17 cellular contexts compared by ENCODE assay signal in the genomic region with DNA sequence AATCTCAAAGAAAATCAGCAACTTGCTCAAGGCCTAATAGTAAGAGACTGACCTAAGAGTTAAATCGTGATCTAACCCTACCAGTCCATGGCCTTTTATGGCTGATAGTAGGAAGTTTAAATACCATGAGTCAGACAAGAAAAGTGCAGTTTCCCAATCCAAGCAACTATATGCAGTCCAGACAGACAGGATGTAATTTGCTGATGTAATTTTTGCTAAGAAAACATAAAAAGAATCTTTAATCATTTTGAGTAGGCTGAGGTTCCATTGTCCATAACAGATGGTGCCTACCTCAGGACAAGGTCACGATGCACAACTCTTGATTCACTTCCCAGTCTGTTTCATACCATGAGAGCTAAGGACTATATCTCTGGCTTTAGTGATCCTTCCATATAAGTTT.
DNase-seq lines count a peak whose midpoint lies in the region; ATAC-seq, FAIRE-seq and TF ChIP-seq lines count a peak whose summit lies in the region.
"Had no signal": no experiment of that assay in that cellular context is flagged by ENCODE, and none has a peak within 500 bp of the region (broad histone marks: within the 10 kb centered on the region; RNA-seq: fewer than 3 reads in every experiment).

No MANE protein-coding gene starts in this region.

- H4K20me1 ChIP-seq in GM23248 (ENCODE audit: insufficient read depth), result no peaks in the 10 kb centered on the region

- FAIRE-seq in GM12891 (lab: Jason Lieb, UNC), result no peak
- FAIRE-seq: GM19239, H1 had no signal

- WGBS in GM23248 (ENCODE audit: low coverage in 1 of 2, low lambda C conversion rate in 2 of 2, missing lambda C conversion rate in 2 of 2), 2 experiments, result 0 to 11% methylated on average over 2 of the region's 2 CpGs
- 45 to 67% methylated on average over 2 of the region's 2 CpGs for WGBS in tibial nerve, 2 donors

- DNase-seq in A172 (ENCODE audit: low spot score) (peak; percentile 45), GM23248 (peak; percentile 69), RWPE2 (ENCODE audit: low spot score) (no peak), fibroblast of the aortic adventitia (ENCODE audit: low read depth) (peak; percentile 82), tibial nerve (ENCODE audit: low spot score in 2 of 2) (no peak), GM12891 (ENCODE audit: insufficient read length, low spot score) (no peak), UCSD-AML1 (lab: John Stamatoyannopoulos, UW; ENCODE audit: unreplicated experiment) (no peak)
- DNase-seq: AML-193, midbrain, NCI-H2171, OCI-M1 had no signal

- H3K27me3 ChIP-seq in GM23248 (replicated peaks; ENCODE audit: insufficient read depth) (no peaks in the 10 kb centered on the region), RWPE2 (ENCODE audit: insufficient read depth, poor library complexity, severe bottlenecking) (no peaks in the 10 kb centered on the region), tibial nerve (no peaks in the 10 kb centered on the region)
- H3K27me3 ChIP-seq: vagina had no signal

- H3K79me2 ChIP-seq in GM23248 (ENCODE audit: insufficient read depth), result no peaks in the 10 kb centered on the region

- no peak overlapping the region for H3K4me2 ChIP-seq in GM23248 (ENCODE audit: unreplicated experiment)

- H3K4me3 ChIP-seq in GM23248 (no peak overlapping the region), RWPE2 (ENCODE audit: severe bottlenecking) (no peak overlapping the region), fibroblast of the aortic adventitia (ENCODE audit: low read depth, low read length) (no peak overlapping the region), tibial nerve (no peak overlapping the region)
- H3K4me3 ChIP-seq: vagina had no signal

- no peaks in the 10 kb centered on the region for H3K36me3 ChIP-seq in GM23248 (ENCODE audit: low read depth)
- H3K36me3 ChIP-seq in RWPE2 (ENCODE audit: low read depth), result no peaks in the 10 kb centered on the region
- H3K36me3 ChIP-seq in tibial nerve, result no peaks in the 10 kb centered on the region
- H3K36me3 ChIP-seq: vagina had no signal

- H3K27ac ChIP-seq in GM23248, result peak overlapping the region; percentile 52
- peak overlapping the region; percentile 85 for H3K27ac ChIP-seq in RWPE2 (ENCODE audit: poor library complexity, severe bottlenecking)
- no peak overlapping the region for H3K27ac ChIP-seq in tibial nerve
- H3K27ac ChIP-seq: HL-60, vagina had no signal

- H3F3A ChIP-seq in GM23248 (ENCODE audit: insufficient read depth), result 0 out of 2 replicates have a peak, but pooled peaks cover 3% of the 10 kb centered on the region

- H3K9me2 ChIP-seq in GM23248 (ENCODE audit: insufficient read depth), result no peaks in the 10 kb centered on the region

- in situ Hi-C loops in GM23248 (cut with MboI), result no loop called here

- TF ChIP-seq POLR2A in tibial nerve (IDR thresholded peaks at IDR 0.05) (no peak), GM12891 (IDR thresholded peaks at IDR 0.05; ENCODE audit: low read depth, low read length) (no peak)

- H3K9me3 ChIP-seq in GM23248 (ENCODE audit: low read depth) (no peaks in the 10 kb centered on the region), RWPE2 (ENCODE audit: severe bottlenecking) (no peaks in the 10 kb centered on the region), tibial nerve (no peaks in the 10 kb centered on the region)
- H3K9me3 ChIP-seq: vagina had no signal

- no peak overlapping the region for H3K9ac ChIP-seq in GM23248

- H2AFZ ChIP-seq in GM23248, result no peak overlapping the region

- peak; percentile 99 for ATAC-seq in RWPE2 (ENCODE audit: low read depth)
- ATAC-seq in GM19324 (IDR thresholded peaks at IDR 0.05; ENCODE audit: low FRiP score, unreplicated experiment), result no peak
- ATAC-seq: activated T-helper 17 cell treated with anti-CD3 and anti-CD28 coated beads, Interleukin-2, amount 50 U/mL, for 72 hours had no signal

- peaks cover 19% of the 10 kb centered on the region for H3K4me1 ChIP-seq in GM23248 (ENCODE audit: insufficient read depth)
- H3K4me1 ChIP-seq in RWPE2 (ENCODE audit: insufficient read depth, poor library complexity, severe bottlenecking), result peaks cover 11% of the 10 kb centered on the region
- no peaks in the 10 kb centered on the region for H3K4me1 ChIP-seq in tibial nerve
- H3K4me1 ChIP-seq: vagina had no signal

- no peak for TF ChIP-seq EP300 in tibial nerve (IDR thresholded peaks at IDR 0.05)

- TF ChIP-seq CTCF in RWPE2 (IDR thresholded peaks at IDR 0.05; ENCODE audit: poor library complexity, severe bottlenecking) (no peak), fibroblast of the aortic adventitia (IDR thresholded peaks at IDR 0.05; ENCODE audit: insufficient read depth, low read length) (no peak), tibial nerve (IDR thresholded peaks at IDR 0.05) (no peak)

TF ChIP-seq in GM12891, 5 proteins besides CTCF, POLR2A, EP300 and RAD21:
- TF ChIP-seq POU2F2 (IDR thresholded peaks at IDR 0.05; ENCODE audit: low read depth, low read length), result no peak
- no peak for TF ChIP-seq TAF1 (IDR thresholded peaks at IDR 0.05; ENCODE audit: low read depth, low read length)
- TF ChIP-seq PAX5 (IDR thresholded peaks at IDR 0.05; ENCODE audit: insufficient read depth, low read length, severe bottlenecking), result no peak
- no peak for TF ChIP-seq POLR2AphosphoS5 (IDR thresholded peaks at IDR 0.05; ENCODE audit: low read depth, low read length)
- no peak for TF ChIP-seq SPI1 (IDR thresholded peaks at IDR 0.05; ENCODE audit: low read depth, low read length)
TF ChIP-seq in GM12891: peak in this region for 0.

Comparison
In these comparisons a context has a peak if more than half of its experiments do, and no peak if none do; other contexts are left out.
1. DNase-seq: peak in A172 (single experiment), GM23248 (single experiment) and fibroblast of the aortic adventitia (single experiment); none in RWPE2 (single experiment), tibial nerve (0 of 2), GM12891 (single experiment) and UCSD-AML1 (single experiment).
2. H3K27ac ChIP-seq: peak in GM23248 (single experiment) and RWPE2 (single experiment); none in tibial nerve (0 of 4).